ENCODE assay signal across 29 cellular contexts in the genomic region with DNA sequence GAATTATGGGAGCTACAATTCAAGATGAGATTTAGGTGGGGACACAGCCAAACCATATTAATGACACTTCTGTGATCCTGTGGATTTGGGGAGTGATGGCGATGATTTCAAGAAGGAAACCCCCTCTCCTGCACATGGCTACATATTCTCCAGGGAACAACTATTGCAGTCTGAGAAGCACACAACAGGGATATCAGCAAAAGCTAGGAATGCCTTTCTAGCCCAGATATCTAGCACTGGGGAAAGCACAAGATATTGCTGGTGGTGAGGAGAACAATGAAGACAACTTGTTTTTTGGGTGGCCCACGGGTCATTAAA. TPM values are rescaled to one million over a fixed set of nuclear protein-coding genes. Genes with fewer than 3 reads are reported as not detected.
DNase-seq lines count a peak whose midpoint lies in the region; ATAC-seq, FAIRE-seq and TF ChIP-seq lines count a peak whose summit lies in the region.
"Had no signal": no experiment of that assay in that cellular context is flagged by ENCODE, and none has a peak within 500 bp of the region (broad histone marks: within the 10 kb centered on the region; RNA-seq: fewer than 3 reads in every experiment).

No MANE protein-coding gene starts in this region.

- RAD21 ChIA-PET in GM12878 (lab: Charles Lee; ENCODE audit: unreplicated experiment): interaction anchor here (0.7 to 3.5 kb wide), 20 partner anchors 11 to 271 kb away, joined by 3 to 30 read pairs (median 4); partner anchors contain the start of genes EPDR1 and SFRP4

- no peaks in the 10 kb centered on the region for H4K20me1 ChIP-seq in HepG2 (ENCODE audit: insufficient read depth, low read length)
- no peaks in the 10 kb centered on the region for H4K20me1 ChIP-seq in GM12878 (ENCODE audit: control insufficient read depth, insufficient read depth)

- FAIRE-seq in HepG2 (lab: Jason Lieb, UNC) (no peak), GM12878 (lab: Jason Lieb, UNC) (no peak)
- FAIRE-seq: A549, D721Med, HTR-8/SVneo had no signal

- BruUV-seq in HepG2 (replicated peaks; lab: Mats Ljungman, UMichigan) (no TSS peak), GM12878 (replicated peaks; lab: Mats Ljungman, UMichigan) (no TSS peak)

- DNase-seq in HepG2 (ENCODE audit: low spot score): no peak
- no peak for DNase-seq in right lobe of liver
- no peak for DNase-seq in GM12878 (ENCODE audit: low read depth, low spot score)
- peak; percentile 15 for DNase-seq in retina
- DNase-seq in GM20000 (ENCODE audit: low spot score): no peak
- DNase-seq in NCI-H2029 treated with DMSO at 0.1 percent for 48 hours (lab: John Stamatoyannopoulos, UW): no peak
- DNase-seq: activated CD8-positive, alpha-beta memory T cell treated with anti-CD3 and anti-CD28 coated beads, Interleukin-2, amount 50 U/mL, for 48 hours; activated CD8-positive, alpha-beta T cell treated with anti-CD3 and anti-CD28 coated beads for 36 hours; activated naive CD4-positive, alpha-beta T cell treated with Interleukin-2 at 50 U/mL for 16 hours; AML-193; CD4-positive, CD25-positive, alpha-beta regulatory T cell; effector memory CD8-positive, alpha-beta T cell; GM23248; KG1; NCI-H1105; NCI-H187 treated with DMSO at 0.1 percent for 48 hours; Right ventricle myocardium superior; upper lobe of left lung had no signal

- H3K27me3 ChIP-seq in HepG2 (ENCODE audit: control insufficient read depth in 1 of 2, insufficient read depth in 2 of 2, low read length in 2 of 2) (no peaks in the 10 kb centered on the region), right lobe of liver (no peaks in the 10 kb centered on the region), GM12878 (replicated peaks in 1 of 2; ENCODE audit: control insufficient read depth in 2 of 2, insufficient read depth in 2 of 2, low read length in 1 of 2) (no peaks in the 10 kb centered on the region)
- H3K27me3 ChIP-seq: MG63, upper lobe of left lung had no signal

- H3K4me1 ChIP-seq in HepG2 (ENCODE audit: insufficient read depth, low read length): peaks cover 65% of the 10 kb centered on the region
- H3K4me1 ChIP-seq in right lobe of liver: peaks cover 0 to 37% (median 9%) of the 10 kb centered on the region in 4 donors
- peaks cover 3% of the 10 kb centered on the region; the same call in 1 of the 2 replicates for H3K4me1 ChIP-seq in GM12878 (ENCODE audit: control insufficient read depth, insufficient read depth, low read length)

- CTCF ChIA-PET in HepG2 (lab: Yijun Ruan, JAX; ENCODE audit: low intra/inter-chr PET ratio, low total read pairs) (no interaction called here), GM12878 (lab: Yijun Ruan, JAX) (interaction anchor here (0.6 to 6.1 kb wide), 11 partner anchors 9 to 425 kb away, joined by 3 to 108 read pairs (median 6); partner anchors contain the start of genes EPDR1 and SFRP4)

- H2AFZ ChIP-seq in HepG2 (ENCODE audit: low read length): no peak overlapping the region
- H2AFZ ChIP-seq in GM12878 (ENCODE audit: control insufficient read depth, low read depth, low read length): peak overlapping the region; percentile 79
- H2AFZ ChIP-seq: GM23248 had no signal

- TF ChIP-seq POLR2A in HepG2 (IDR thresholded peaks at IDR 0.05; ENCODE audit: insufficient read depth in 1 of 2, low read depth in 2 of 2, low read length in 2 of 2): no peak
- TF ChIP-seq POLR2A in right lobe of liver (IDR thresholded peaks at IDR 0.05): no peak
- no peak for TF ChIP-seq POLR2A in GM12878 (IDR thresholded peaks at IDR 0.05; ENCODE audit: low read depth, low read length)

- peaks cover 0 to 10% of the 10 kb centered on the region in 2 experiments; a peak in 4 of 5 replicates for H3K36me3 ChIP-seq in HepG2 (replicated peaks in 1 of 2; ENCODE audit: control insufficient read depth in 1 of 2, insufficient read depth in 2 of 2, low read length in 2 of 2)
- no peaks in the 10 kb centered on the region for H3K36me3 ChIP-seq in right lobe of liver
- H3K36me3 ChIP-seq in GM12878 (ENCODE audit: control insufficient read depth in 2 of 2, insufficient read depth in 2 of 2, low read length in 1 of 2): no peaks in the 10 kb centered on the region
- H3K36me3 ChIP-seq: MG63, upper lobe of left lung had no signal

- H3K79me2 ChIP-seq in HepG2 (ENCODE audit: insufficient read depth, low read length): peaks cover 51% of the 10 kb centered on the region
- H3K79me2 ChIP-seq in GM12878 (ENCODE audit: control insufficient read depth, insufficient read depth, low read length): no peaks in the 10 kb centered on the region

- H3K4me2 ChIP-seq in HepG2 (ENCODE audit: low read depth, low read length) (peak overlapping the region; percentile 64), GM12878 (ENCODE audit: control insufficient read depth, insufficient read depth) (peak overlapping the region; percentile 39; the same call in 1 of the 2 replicates)

- SMC1A ChIA-PET in GM12878 (lab: Charles Lee; ENCODE audit: uncharacterized antibody, unreplicated experiment): interaction anchor here (0.8 to 7.7 kb wide), 20 partner anchors 9 to 278 kb away, joined by 3 to 98 read pairs (median 5); partner anchors contain the start of genes EPDR1, GPR141 and SFRP4

- no peak for TF ChIP-seq RAD21 in HepG2 (CRISPR knock-in tag; IDR thresholded peaks at IDR 0.05)
- TF ChIP-seq RAD21 in GM12878 (IDR thresholded peaks at IDR 0.05; ENCODE audit: insufficient read depth, low read depth, low read length): no peak

- TF ChIP-seq CTCF in HepG2 (CRISPR knock-in tag; IDR thresholded peaks at IDR 0.05): no peak
- TF ChIP-seq CTCF in right lobe of liver (IDR thresholded peaks at IDR 0.05): no peak
- TF ChIP-seq CTCF in GM12878 (IDR thresholded peaks at IDR 0.05 in 2 of 3, conservative IDR thresholded peaks at IDR 0.05 in 1 of 3; ENCODE audit: control insufficient read depth in 2 of 3, extremely low read depth in 1 of 3, insufficient read depth in 1 of 3, low read depth in 3 of 3, low read length in 3 of 3): no peak
- no peak for TF ChIP-seq CTCF in GM20000 (IDR thresholded peaks at IDR 0.05; ENCODE audit: extremely low read depth, missing control alignments)

- no peak overlapping the region for H3K4me3 ChIP-seq in HepG2 (replicated peaks in 1 of 3; ENCODE audit: insufficient read depth in 1 of 3, low read depth in 2 of 3, low read length in 3 of 3)
- H3K4me3 ChIP-seq in right lobe of liver: no peak overlapping the region
- no peak overlapping the region for H3K4me3 ChIP-seq in GM12878
- H3K4me3 ChIP-seq: A549, GM23248, MG63, upper lobe of left lung had no signal

- intact Hi-C loops in HepG2 (cut with micrococcal nuclease; ENCODE audit: unreplicated experiment): no loop called here
- intact Hi-C loops in right lobe of liver (cut with DNase I): no loop called here
- intact Hi-C loops in GM12878 (cut with micrococcal nuclease; ENCODE audit: unreplicated experiment): no loop called here

- POLR2A ChIA-PET in HepG2 (lab: Yijun Ruan, JAX): interaction anchor here (1.1 to 4.7 kb wide), 3 partner anchors 25 to 973 kb away, joined by 3 to 68 read pairs (median 45); partner anchors contain the start of genes EPDR1 and SFRP4
- POLR2A ChIA-PET in GM12878 (lab: Charles Lee): interaction anchor here (1.0 to 2.2 kb wide), 7 partner anchors 15 to 109 kb away, joined by 3 to 17 read pairs (median 3); partner anchors contain the start of gene SFRP4

- H3K9me3 ChIP-seq in HepG2 (ENCODE audit: low read length): no peaks in the 10 kb centered on the region
- H3K9me3 ChIP-seq in right lobe of liver: no peaks in the 10 kb centered on the region
- H3K9me3 ChIP-seq in GM12878 (replicated peaks; ENCODE audit: control insufficient read depth, insufficient read depth, low read length): no peaks in the 10 kb centered on the region
- H3K9me3 ChIP-seq: A549, MG63, upper lobe of left lung had no signal

- no peak for ATAC-seq in HepG2
- no peak for ATAC-seq in right lobe of liver
- ATAC-seq in GM12878: no peak
- ATAC-seq in GM18511 (IDR thresholded peaks at IDR 0.05; ENCODE audit: unreplicated experiment): no peak
- ATAC-seq in HG03469 (IDR thresholded peaks at IDR 0.05; ENCODE audit: unreplicated experiment): no peak
- ATAC-seq: activated CD8-positive, alpha-beta T cell treated with anti-CD3 and anti-CD28 coated beads for 36 hours; effector memory CD8-positive, alpha-beta T cell; left lobe of liver; stimulated activated memory B cell treated with anti-CD40 and anti-IgM and Interleukin-4, amounts not matched to agents 10 μg/mL and 1 μg/mL and 100 μg/mL, for 72 hours had no signal

- 88% methylated on average over 2 of the region's 2 CpGs for WGBS in HepG2 (ENCODE audit: low lambda C conversion rate)
- WGBS in right lobe of liver (ENCODE audit: insufficient coverage, low coverage, low lambda C conversion rate, missing lambda C conversion rate): 100% methylated on average over 1 of the region's 2 CpGs
- 0% methylated on average over 2 of the region's 2 CpGs for WGBS in GM12878 (ENCODE audit: insufficient coverage, insufficient replicate concordance, low lambda C conversion rate, missing lambda C conversion rate)

- TF ChIP-seq EP300 in HepG2 (IDR thresholded peaks at IDR 0.05; ENCODE audit: low read depth in 2 of 2, low read length in 2 of 2) (no peak), HepG2 (CRISPR knock-in tag; IDR thresholded peaks at IDR 0.05; ENCODE audit: borderline replicate concordance) (no peak), GM12878 (IDR thresholded peaks at IDR 0.05; ENCODE audit: borderline replicate concordance in 1 of 2, control insufficient read depth in 1 of 2, low read depth in 2 of 2, low read length in 2 of 2) (no peak)

- H3K9ac ChIP-seq in HepG2 (ENCODE audit: insufficient read depth, low read depth, low read length) (peak overlapping the region; percentile 82), GM12878 (ENCODE audit: control insufficient read depth, insufficient read depth, low read length) (no peak overlapping the region; the same call in 1 of the 2 replicates)
- H3K9ac ChIP-seq: GM23248 had no signal

- H3K27ac ChIP-seq in HepG2 (ENCODE audit: extremely low read length, insufficient read depth, low read length): peak overlapping the region; percentile 99
- no peak overlapping the region for H3K27ac ChIP-seq in right lobe of liver
- H3K27ac ChIP-seq in GM12878 (ENCODE audit: control insufficient read depth, insufficient read depth): no peak overlapping the region; the same call in 1 of the 2 replicates
- H3K27ac ChIP-seq: GM23248, upper lobe of left lung had no signal

- in situ Hi-C loops in HepG2 (cut with HindIII; ENCODE audit: extremely low pct_ligation_motif_present, low pct_unique_long_range_greater_than_20kb) (no loop called here), GM12878 (cut with MboI) (no loop called here)

RNA-seq across cellular contexts. Expression of gene EPDR1, which starts 24.3 kb away (rescaled TPM):
- total RNA-seq in HepG2 (2016; rRNA removed; fragmentation: Illumina TruSeq; extraction: Trizol) (27.3 and 38.3 TPM in 2 replicates), right lobe of liver (10 to 100 TPM in 3 of 6 experiments, 1 to 10 TPM in 3; 4.1 to 34.1 (median 13.2) TPM), GM12878 (2014; rRNA removed) (4.2 and 5.5 TPM in 2 replicates), GM12878 (2014; rRNA removed; fragmentation: Illumina TruSeq; extraction: Trizol) (2.9 and 3.1 TPM in 2 replicates), GM12878 (2021) (4.5 and 5.5 TPM in 2 replicates)
- total RNA-seq in HepG2 (2016; cell fraction: cytosol; rRNA removed; fragmentation: Illumina TruSeq; extraction: Trizol; ENCODE audit: low read depth): 5.5 and 6.0 TPM in 2 replicates
- total RNA-seq in HepG2 (2016; cell fraction: insoluble cytoplasmic fraction; rRNA removed; fragmentation: Illumina TruSeq; extraction: Trizol): 26.6 and 39.0 TPM in 2 replicates
- total RNA-seq in HepG2 (2016; cell fraction: membrane; rRNA removed; fragmentation: Illumina TruSeq; extraction: Trizol): 18.7 and 19.7 TPM in 2 replicates
- total RNA-seq in HepG2 (2016; cell fraction: nucleus; rRNA removed; fragmentation: Illumina TruSeq; extraction: Trizol): 31.3 and 32.0 TPM in 2 replicates
- polyA plus RNA-seq in HepG2 (2011; rRNA removed) (48.6 and 50.2 TPM in 2 replicates), GM12878 (2011; rRNA removed) (18.8 and 21.4 TPM in 2 replicates), GM12878 (2014; fragmentation: Illumina TruSeq; extraction: Trizol) (3.6 and 4.4 TPM in 2 replicates), GM12878 (2014; fragmentation: Nextera tagmentation; extraction: Ambion mirVana) (1 to 10 TPM; 1.2 to 2.2 TPM), GM12878 (2014; rRNA removed) (4.2 and 4.9 TPM in 2 replicates), GM12878 (2016; fragmentation: Nextera tagmentation; extraction: Ambion mirVana) (1 to 10 TPM; 5.4 to 6.7 TPM)
- polyA plus RNA-seq in HepG2 (2011; cell fraction: cytosol; rRNA removed): 39.7 and 52.6 TPM in 2 replicates
- polyA plus RNA-seq in HepG2 (2011; cell fraction: nucleus; rRNA removed): 15.9 and 17.5 TPM in 2 replicates
- 42.2 and 43.1 TPM in 2 replicates for polyA plus RNA-seq in HepG2 (2012)
- 4.6 and 4.8 TPM in 2 replicates for polyA plus RNA-seq in HepG2 (2016; cell fraction: cytosol; fragmentation: Illumina TruSeq; extraction: Trizol; ENCODE audit: low read depth)
- 30.3 and 31.0 TPM in 2 replicates for polyA plus RNA-seq in HepG2 (2016; cell fraction: insoluble cytoplasmic fraction; fragmentation: Illumina TruSeq; extraction: Trizol; ENCODE audit: low read depth)
- 12.2 and 13.0 TPM in 2 replicates for polyA plus RNA-seq in HepG2 (2016; cell fraction: membrane; fragmentation: Illumina TruSeq; extraction: Trizol; ENCODE audit: low read depth)
- polyA plus RNA-seq in HepG2 (2016; cell fraction: nucleus; fragmentation: Illumina TruSeq; extraction: Trizol; ENCODE audit: insufficient read depth, low read depth): 41.8 and 43.0 TPM in 2 replicates
- polyA minus RNA-seq in HepG2 (2011; rRNA and poly(A)+ RNA removed; ENCODE audit: low replicate concordance): 22.7 and 36.9 TPM in 2 replicates
- 30.9 and 36.0 TPM in 2 replicates for polyA minus RNA-seq in HepG2 (2011; cell fraction: cytosol; rRNA and poly(A)+ RNA removed)
- polyA minus RNA-seq in HepG2 (2011; cell fraction: nucleus; rRNA and poly(A)+ RNA removed): 19.7 and 20.1 TPM in 2 replicates
- total RNA-seq in GM12878 (2013; cell fraction: nucleolus; rRNA removed): 5.9 and 7.4 TPM in 2 replicates
- polyA plus RNA-seq in GM12878 (2011; ENCODE audit: low read depth): 1.1 TPM
- 15.4 and 15.9 TPM in 2 replicates for polyA plus RNA-seq in GM12878 (2011; cell fraction: cytosol; rRNA removed)
- polyA plus RNA-seq in GM12878 (2011; cell fraction: nucleus; rRNA removed): 8.1 and 8.7 TPM in 2 replicates
- polyA plus RNA-seq in GM12878 (2012): 0.95 and 3.3 TPM in 2 replicates
- 9.5 and 10.3 TPM in 2 replicates for polyA minus RNA-seq in GM12878 (2011; rRNA and poly(A)+ RNA removed)
- 5.5 and 7.6 TPM in 2 replicates for polyA minus RNA-seq in GM12878 (2011; cell fraction: cytosol; rRNA and poly(A)+ RNA removed)
- polyA minus RNA-seq in GM12878 (2011; cell fraction: nucleus; rRNA and poly(A)+ RNA removed): 11.5 and 17.2 TPM in 2 replicates
- total RNA-seq: activated T-helper 1 cell treated with anti-CD3 and anti-CD28 coated beads, Interleukin-12 subunit alpha, Interleukin-12 subunit beta, Interleukin-2, Interleukin-4 antibody, amounts not matched to agents 30 ng/mL and 10 ng/mL and 1 ng/mL, durations not matched to agents 14 hours and 24 hours and 36 hours; CD4-positive, CD25-positive, alpha-beta regulatory T cell had no signal

RNA-seq across cellular contexts. Expression of gene SFRP4, which starts 28.1 kb away (rescaled TPM):
- total RNA-seq in HepG2 (2016; rRNA removed; fragmentation: Illumina TruSeq; extraction: Trizol) (1.2 and 1.8 TPM in 2 replicates), right lobe of liver (under 1 TPM in 5 of 6 experiments, not detected in 1; 0.15 to 0.46 (median 0.37) TPM), GM12878 (2014; rRNA removed) (not detected in 2 replicates), GM12878 (2014; rRNA removed; fragmentation: Illumina TruSeq; extraction: Trizol) (not detected in 2 replicates), GM12878 (2021) (0.24 TPM in 1 of 2 replicates, not detected in the other)
- 0.18 and 1.0 TPM in 2 replicates for total RNA-seq in HepG2 (2016; cell fraction: cytosol; rRNA removed; fragmentation: Illumina TruSeq; extraction: Trizol; ENCODE audit: low read depth)
- 1.8 and 2.1 TPM in 2 replicates for total RNA-seq in HepG2 (2016; cell fraction: insoluble cytoplasmic fraction; rRNA removed; fragmentation: Illumina TruSeq; extraction: Trizol)
- total RNA-seq in HepG2 (2016; cell fraction: membrane; rRNA removed; fragmentation: Illumina TruSeq; extraction: Trizol): 0.87 and 1.1 TPM in 2 replicates
- 1.9 and 2.2 TPM in 2 replicates for total RNA-seq in HepG2 (2016; cell fraction: nucleus; rRNA removed; fragmentation: Illumina TruSeq; extraction: Trizol)
- polyA plus RNA-seq in HepG2 (2011; rRNA removed) (0.96 and 1.5 TPM in 2 replicates), GM12878 (2011; rRNA removed) (0.14 and 0.20 TPM in 2 replicates), GM12878 (2014; fragmentation: Illumina TruSeq; extraction: Trizol) (not detected in 2 replicates), GM12878 (2014; fragmentation: Nextera tagmentation; extraction: Ambion mirVana) (under 1 TPM in 1 of 2 experiments, not detected in 1; 0.02 TPM), GM12878 (2014; rRNA removed) (0.03 and 0.15 TPM in 2 replicates), GM12878 (2016; fragmentation: Nextera tagmentation; extraction: Ambion mirVana) (not detected)
- 1.2 and 1.3 TPM in 2 replicates for polyA plus RNA-seq in HepG2 (2011; cell fraction: cytosol; rRNA removed)
- polyA plus RNA-seq in HepG2 (2011; cell fraction: nucleus; rRNA removed): 2.2 and 3.0 TPM in 2 replicates
- 1.9 and 2.0 TPM in 2 replicates for polyA plus RNA-seq in HepG2 (2012)
- polyA plus RNA-seq in HepG2 (2016; cell fraction: cytosol; fragmentation: Illumina TruSeq; extraction: Trizol; ENCODE audit: low read depth): 0.26 and 0.75 TPM in 2 replicates
- polyA plus RNA-seq in HepG2 (2016; cell fraction: insoluble cytoplasmic fraction; fragmentation: Illumina TruSeq; extraction: Trizol; ENCODE audit: low read depth): 1.8 and 2.8 TPM in 2 replicates
- polyA plus RNA-seq in HepG2 (2016; cell fraction: membrane; fragmentation: Illumina TruSeq; extraction: Trizol; ENCODE audit: low read depth): 1.2 and 1.4 TPM in 2 replicates
- 2.7 and 3.9 TPM in 2 replicates for polyA plus RNA-seq in HepG2 (2016; cell fraction: nucleus; fragmentation: Illumina TruSeq; extraction: Trizol; ENCODE audit: insufficient read depth, low read depth)
- 2.6 TPM in 1 of 2 replicates, not detected in the other for polyA minus RNA-seq in HepG2 (2011; rRNA and poly(A)+ RNA removed; ENCODE audit: low replicate concordance)
- 0.53 and 0.79 TPM in 2 replicates for polyA minus RNA-seq in HepG2 (2011; cell fraction: cytosol; rRNA and poly(A)+ RNA removed)
- polyA minus RNA-seq in HepG2 (2011; cell fraction: nucleus; rRNA and poly(A)+ RNA removed): 5.5 and 6.3 TPM in 2 replicates
- total RNA-seq in GM12878 (2013; cell fraction: nucleolus; rRNA removed): not detected in 2 replicates
- polyA plus RNA-seq in GM12878 (2011; ENCODE audit: low read depth): not detected
- polyA plus RNA-seq in GM12878 (2011; cell fraction: cytosol; rRNA removed): 0.06 and 0.08 TPM in 2 replicates
- 0.07 and 0.13 TPM in 2 replicates for polyA plus RNA-seq in GM12878 (2011; cell fraction: nucleus; rRNA removed)
- 0.04 and 0.08 TPM in 2 replicates for polyA plus RNA-seq in GM12878 (2012)
- 0.10 and 0.29 TPM in 2 replicates for polyA minus RNA-seq in GM12878 (2011; rRNA and poly(A)+ RNA removed)
- polyA minus RNA-seq in GM12878 (2011; cell fraction: cytosol; rRNA and poly(A)+ RNA removed): not detected in 2 replicates
- polyA minus RNA-seq in GM12878 (2011; cell fraction: nucleus; rRNA and poly(A)+ RNA removed): 0.24 TPM in 1 of 2 replicates, not detected in the other
- total RNA-seq: activated CD8-positive, alpha-beta T cell treated with anti-CD3 and anti-CD28 coated beads for 36 hours; activated T-helper 1 cell treated with anti-CD3 and anti-CD28 coated beads, Interleukin-12 subunit alpha, Interleukin-12 subunit beta, Interleukin-2, Interleukin-4 antibody, amounts not matched to agents 30 ng/mL and 10 ng/mL and 1 ng/mL, durations not matched to agents 14 hours and 24 hours and 36 hours; CD4-positive, CD25-positive, alpha-beta regulatory T cell; glomerular endothelial cell; pulmonary artery endothelial cell had no signal
- polyA plus RNA-seq: CD4-positive, CD25-positive, alpha-beta regulatory T cell had no signal

Comparison
In these comparisons a context has a peak if more than half of its experiments do, and no peak if none do; other contexts are left out.
1. Of the 75 proteins assayed by ChIP-seq in both HepG2 and GM12878: peak only in HepG2: TARDBP; only in GM12878: ZNF687; in both: none; in neither: 73.